In genomic region chr9:82457959-82458358, GRCh38 we compare ENCODE assay signal across 27 cellular contexts.
"Had no signal": no experiment of that assay in that cellular context is flagged by ENCODE, and none has a peak within 500 bp of the region (broad histone marks: within the 10 kb centered on the region; RNA-seq: fewer than 3 reads in every experiment).

No MANE protein-coding gene starts in this region.

- H2AFZ ChIP-seq: hepatocyte had no signal

- ATAC-seq: body of pancreas; gastroesophageal sphincter; mucosa of descending colon; pancreas; stimulated activated effector memory CD8-positive, alpha-beta T cell treated with anti-CD3 and anti-CD28 coated beads, Interleukin-12 subunit alpha, Interleukin-12 subunit beta, amount 100 ng/mL, for 72 hours had no signal

- H3K4me2 ChIP-seq: hepatocyte had no signal

- H3K4me1 ChIP-seq: body of pancreas, gastroesophageal sphincter, left ventricle myocardium inferior, pancreas, prostate gland, sigmoid colon, stomach, thyroid gland, upper lobe of right lung had no signal

- H3K79me2 ChIP-seq: hepatocyte had no signal

- H3K36me3 ChIP-seq: cardiac muscle cell, gastroesophageal sphincter, left ventricle myocardium inferior, pancreas, prostate gland, sigmoid colon, stomach, thyroid gland, upper lobe of right lung had no signal

- H3K9me3 ChIP-seq: body of pancreas, mucosa of descending colon, pancreas, prostate gland, stomach, thyroid gland, upper lobe of right lung had no signal

- H3K27me3 ChIP-seq: body of pancreas, dorsolateral prefrontal cortex, gastroesophageal sphincter, hepatocyte, pancreas, sigmoid colon, stomach, thyroid gland, upper lobe of right lung had no signal

- H3K27ac ChIP-seq: body of pancreas, cardiac muscle cell, coronary artery, dorsolateral prefrontal cortex, gastroesophageal sphincter, hepatocyte, left ventricle myocardium inferior, pancreas, prostate gland, sigmoid colon, stomach, thyroid gland, upper lobe of right lung had no signal

- H3K4me3 ChIP-seq: body of pancreas, cardiac muscle cell, coronary artery, dorsolateral prefrontal cortex, gastroesophageal sphincter, hepatocyte, left ventricle myocardium inferior, lung, mucosa of descending colon, pancreas, prostate gland, sigmoid colon, stomach, thyroid gland, upper lobe of right lung had no signal

- DNase-seq: activated CD4-positive, alpha-beta T cell treated with anti-CD3 and anti-CD28 coated beads for 48 hours; activated CD4-positive, alpha-beta T cell treated with anti-CD3 and anti-CD28 coated beads, Interleukin-2, amount 50 U/mL, for 48 hours; activated CD8-positive, alpha-beta memory T cell treated with anti-CD3 and anti-CD28 coated beads for 24 hours; activated effector memory CD4-positive, alpha-beta T cell treated with Interleukin-2 at 50 U/mL for 16 hours; activated naive CD4-positive, alpha-beta T cell treated with Interleukin-2 at 50 U/mL for 16 hours; anterior cingulate cortex; body of pancreas; cerebellar nuclear complex; dorsolateral prefrontal cortex; effector memory CD4-positive, alpha-beta T cell; islet precursor cell; left ventricle myocardium inferior; mucosa of descending colon; pancreas; sigmoid colon; small intestine; stimulated activated CD4-positive, alpha-beta T cell treated with anti-CD3 and anti-CD28 coated beads, Interleukin-4, amount 100 ng/mL, for 24 hours; stomach; thyroid gland; upper lobe of right lung had no signal
